Comparison of ENCODE assay signal across 12 cellular contexts in the genomic region with DNA sequence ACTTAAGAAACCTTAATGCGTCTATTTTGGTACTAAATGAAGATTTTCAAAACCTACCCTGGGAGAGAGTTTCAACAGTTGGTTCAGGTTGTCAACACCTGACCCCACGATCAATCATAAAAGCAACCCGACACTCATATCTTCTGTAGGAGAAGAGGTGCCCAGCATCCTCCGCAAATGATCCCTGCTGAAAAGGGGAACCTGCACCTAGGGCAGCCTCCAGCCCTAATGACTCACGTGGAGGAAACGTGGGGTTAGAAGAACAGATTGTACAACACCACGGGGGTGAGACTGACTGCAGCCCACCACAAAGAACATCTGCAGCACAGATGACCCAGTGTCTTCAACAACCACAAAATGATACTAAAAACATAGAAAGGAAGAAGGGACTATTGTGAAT.
DNase-seq lines count a peak whose midpoint lies in the region; ATAC-seq and TF ChIP-seq lines count a peak whose summit lies in the region.
"Had no signal": no experiment of that assay in that cellular context is flagged by ENCODE, and none has a peak within 500 bp of the region (broad histone marks: within the 10 kb centered on the region; RNA-seq: fewer than 3 reads in every experiment).

No MANE protein-coding gene starts in this region.

- CTCF ChIA-PET in WTC11 (lab: Charles Lee) = interaction anchor here (1.0 to 2.0 kb wide), 2 partner anchors 11 to 139 kb away, joined by 4 to 16 read pairs; no protein-coding TSS in a partner anchor

- H3K9me3 Mint-ChIP-seq in activated naive CD8-positive, alpha-beta T cell treated with anti-CD3 and anti-CD28 coated beads, Interleukin-2, amount 50 U/mL, for 24 hours = no peaks in the 10 kb centered on the region
- no peaks in the 10 kb centered on the region for H3K9me3 Mint-ChIP-seq in activated naive CD8-positive, alpha-beta T cell treated with anti-CD3 and anti-CD28 coated beads for 36 hours
- no peaks in the 10 kb centered on the region for H3K9me3 Mint-ChIP-seq in WTC11

- TF ChIP-seq CTCF in upper lobe of right lung (IDR thresholded peaks at IDR 0.05) (no peak), WTC11 (IDR thresholded peaks at IDR 0.05) (no peak)

- no peaks in the 10 kb centered on the region for H3K27me3 ChIP-seq in upper lobe of right lung

- no peak overlapping the region for H3K4me3 ChIP-seq in upper lobe of right lung
- H3K4me3 ChIP-seq: A549, skin epidermis had no signal

- DNase-seq in activated naive CD8-positive, alpha-beta T cell treated with anti-CD3 and anti-CD28 coated beads, Interleukin-2, amount 50 U/mL, for 24 hours = no peak
- DNase-seq in activated naive CD8-positive, alpha-beta T cell treated with anti-CD3 and anti-CD28 coated beads for 36 hours = no peak
- peak; percentile 74 for DNase-seq in amniotic epithelial cell (ENCODE audit: low read depth)
- no peak for DNase-seq in upper lobe of right lung
- DNase-seq in WTC11 (ENCODE audit: low spot score) = no peak
- no peak for DNase-seq in putamen (ENCODE audit: low spot score)
- no peak for DNase-seq in stimulated activated CD8-positive, alpha-beta memory T cell treated with anti-CD3 and anti-CD28 coated beads, Interleukin-4, amount 100 ng/mL, for 48 hours
- DNase-seq: NCI-H2107 had no signal

- no peak overlapping the region for H3K27ac ChIP-seq in upper lobe of right lung
- H3K27ac ChIP-seq: A549, skin epidermis had no signal

- POLR2A ChIA-PET in WTC11 (lab: Charles Lee) = no interaction called here

- ATAC-seq in activated naive CD8-positive, alpha-beta T cell treated with anti-CD3 and anti-CD28 coated beads, Interleukin-2, amount 50 U/mL, for 24 hours = peak; percentile 43
- ATAC-seq in HG03103 (IDR thresholded peaks at IDR 0.05; ENCODE audit: low read depth, unreplicated experiment) (peak; percentile 58), upper lobe of right lung (peak; percentile 53), WTC11 (no peak)
- ATAC-seq: A549, left lobe of liver had no signal

- intact Hi-C loops in upper lobe of right lung (cut with DNase I) = no loop called here

- peaks cover 4% of the 10 kb centered on the region for H3K4me1 Mint-ChIP-seq in activated naive CD8-positive, alpha-beta T cell treated with anti-CD3 and anti-CD28 coated beads, Interleukin-2, amount 50 U/mL, for 24 hours
- peaks cover 3% of the 10 kb centered on the region for H3K4me1 Mint-ChIP-seq in activated naive CD8-positive, alpha-beta T cell treated with anti-CD3 and anti-CD28 coated beads for 36 hours
- peaks cover 18% of the 10 kb centered on the region for H3K4me1 Mint-ChIP-seq in WTC11

- H3K27ac Mint-ChIP-seq in activated naive CD8-positive, alpha-beta T cell treated with anti-CD3 and anti-CD28 coated beads, Interleukin-2, amount 50 U/mL, for 24 hours = no peak overlapping the region
- no peak overlapping the region for H3K27ac Mint-ChIP-seq in activated naive CD8-positive, alpha-beta T cell treated with anti-CD3 and anti-CD28 coated beads for 36 hours
- no peak overlapping the region for H3K27ac Mint-ChIP-seq in WTC11

- H3K9me3 ChIP-seq in upper lobe of right lung = no peaks in the 10 kb centered on the region
- H3K9me3 ChIP-seq: A549 had no signal

- H3K4me1 ChIP-seq in upper lobe of right lung = no peaks in the 10 kb centered on the region

- H3K4me3 Mint-ChIP-seq in activated naive CD8-positive, alpha-beta T cell treated with anti-CD3 and anti-CD28 coated beads, Interleukin-2, amount 50 U/mL, for 24 hours = no peak overlapping the region
- no peak overlapping the region for H3K4me3 Mint-ChIP-seq in activated naive CD8-positive, alpha-beta T cell treated with anti-CD3 and anti-CD28 coated beads for 36 hours
- H3K4me3 Mint-ChIP-seq in WTC11 = no peak overlapping the region

- peaks cover 55% of the 10 kb centered on the region for H3K36me3 ChIP-seq in upper lobe of right lung

- peaks cover 52% of the 10 kb centered on the region for H3K27me3 Mint-ChIP-seq in activated naive CD8-positive, alpha-beta T cell treated with anti-CD3 and anti-CD28 coated beads, Interleukin-2, amount 50 U/mL, for 24 hours
- peaks cover 68% of the 10 kb centered on the region for H3K27me3 Mint-ChIP-seq in activated naive CD8-positive, alpha-beta T cell treated with anti-CD3 and anti-CD28 coated beads for 36 hours
- no peaks in the 10 kb centered on the region for H3K27me3 Mint-ChIP-seq in WTC11 (ENCODE audit: low read depth)

- H3K36me3 Mint-ChIP-seq in activated naive CD8-positive, alpha-beta T cell treated with anti-CD3 and anti-CD28 coated beads, Interleukin-2, amount 50 U/mL, for 24 hours (ENCODE audit: low read depth) = no peaks in the 10 kb centered on the region
- no peaks in the 10 kb centered on the region for H3K36me3 Mint-ChIP-seq in activated naive CD8-positive, alpha-beta T cell treated with anti-CD3 and anti-CD28 coated beads for 36 hours
- peaks cover 15% of the 10 kb centered on the region for H3K36me3 Mint-ChIP-seq in WTC11

TF ChIP-seq in WTC11, 78 proteins besides CTCF, POLR2A, EP300 and RAD21:
- TF ChIP-seq, protein P1, sequence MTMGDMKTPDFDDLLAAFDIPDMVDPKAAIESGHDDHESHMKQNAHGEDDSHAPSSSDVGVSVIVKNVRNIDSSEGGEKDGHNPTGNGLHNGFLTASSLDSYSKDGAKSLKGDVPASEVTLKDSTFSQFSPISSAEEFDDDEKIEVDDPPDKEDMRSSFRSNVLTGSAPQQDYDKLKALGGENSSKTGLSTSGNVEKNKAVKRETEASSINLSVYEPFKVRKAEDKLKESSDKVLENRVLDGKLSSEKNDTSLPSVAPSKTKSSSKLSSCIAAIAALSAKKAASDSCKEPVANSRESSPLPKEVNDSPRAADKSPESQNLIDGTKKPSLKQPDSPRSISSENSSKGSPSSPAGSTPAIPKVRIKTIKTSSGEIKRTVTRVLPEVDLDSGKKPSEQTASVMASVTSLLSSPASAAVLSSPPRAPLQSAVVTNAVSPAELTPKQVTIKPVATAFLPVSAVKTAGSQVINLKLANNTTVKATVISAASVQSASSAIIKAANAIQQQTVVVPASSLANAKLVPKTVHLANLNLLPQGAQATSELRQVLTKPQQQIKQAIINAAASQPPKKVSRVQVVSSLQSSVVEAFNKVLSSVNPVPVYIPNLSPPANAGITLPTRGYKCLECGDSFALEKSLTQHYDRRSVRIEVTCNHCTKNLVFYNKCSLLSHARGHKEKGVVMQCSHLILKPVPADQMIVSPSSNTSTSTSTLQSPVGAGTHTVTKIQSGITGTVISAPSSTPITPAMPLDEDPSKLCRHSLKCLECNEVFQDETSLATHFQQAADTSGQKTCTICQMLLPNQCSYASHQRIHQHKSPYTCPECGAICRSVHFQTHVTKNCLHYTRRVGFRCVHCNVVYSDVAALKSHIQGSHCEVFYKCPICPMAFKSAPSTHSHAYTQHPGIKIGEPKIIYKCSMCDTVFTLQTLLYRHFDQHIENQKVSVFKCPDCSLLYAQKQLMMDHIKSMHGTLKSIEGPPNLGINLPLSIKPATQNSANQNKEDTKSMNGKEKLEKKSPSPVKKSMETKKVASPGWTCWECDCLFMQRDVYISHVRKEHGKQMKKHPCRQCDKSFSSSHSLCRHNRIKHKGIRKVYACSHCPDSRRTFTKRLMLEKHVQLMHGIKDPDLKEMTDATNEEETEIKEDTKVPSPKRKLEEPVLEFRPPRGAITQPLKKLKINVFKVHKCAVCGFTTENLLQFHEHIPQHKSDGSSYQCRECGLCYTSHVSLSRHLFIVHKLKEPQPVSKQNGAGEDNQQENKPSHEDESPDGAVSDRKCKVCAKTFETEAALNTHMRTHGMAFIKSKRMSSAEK (CRISPR knock-in tag; IDR thresholded peaks at IDR 0.05; ENCODE audit: borderline replicate concordance) = no peak
- TF ChIP-seq GTF2I (CRISPR knock-in tag; conservative IDR thresholded peaks at IDR 0.05) (no peak), ESRRA (CRISPR knock-in tag; IDR thresholded peaks at IDR 0.05; ENCODE audit: borderline replicate concordance) (no peak), CREM (CRISPR knock-in tag; IDR thresholded peaks at IDR 0.05) (no peak), NFATC4 (CRISPR knock-in tag; IDR thresholded peaks at IDR 0.05) (no peak), JUN (CRISPR knock-in tag; IDR thresholded peaks at IDR 0.05) (no peak), MXD4 (CRISPR knock-in tag; IDR thresholded peaks at IDR 0.05; ENCODE audit: borderline replicate concordance) (no peak), CREB1 (CRISPR knock-in tag; IDR thresholded peaks at IDR 0.05) (no peak), NR2C2 (CRISPR knock-in tag; IDR thresholded peaks at IDR 0.05) (no peak), SMAD4 (CRISPR knock-in tag; IDR thresholded peaks at IDR 0.05) (no peak), PRRX2 (CRISPR knock-in tag; IDR thresholded peaks at IDR 0.05) (no peak), MYBL2 (CRISPR knock-in tag; IDR thresholded peaks at IDR 0.05) (no peak), FOXP1 (CRISPR knock-in tag; IDR thresholded peaks at IDR 0.05; ENCODE audit: borderline replicate concordance) (no peak), NFE2L1 (CRISPR knock-in tag; IDR thresholded peaks at IDR 0.05) (no peak), FOXK1 (CRISPR knock-in tag; IDR thresholded peaks at IDR 0.05) (no peak)
- TF ChIP-seq, protein P2, sequence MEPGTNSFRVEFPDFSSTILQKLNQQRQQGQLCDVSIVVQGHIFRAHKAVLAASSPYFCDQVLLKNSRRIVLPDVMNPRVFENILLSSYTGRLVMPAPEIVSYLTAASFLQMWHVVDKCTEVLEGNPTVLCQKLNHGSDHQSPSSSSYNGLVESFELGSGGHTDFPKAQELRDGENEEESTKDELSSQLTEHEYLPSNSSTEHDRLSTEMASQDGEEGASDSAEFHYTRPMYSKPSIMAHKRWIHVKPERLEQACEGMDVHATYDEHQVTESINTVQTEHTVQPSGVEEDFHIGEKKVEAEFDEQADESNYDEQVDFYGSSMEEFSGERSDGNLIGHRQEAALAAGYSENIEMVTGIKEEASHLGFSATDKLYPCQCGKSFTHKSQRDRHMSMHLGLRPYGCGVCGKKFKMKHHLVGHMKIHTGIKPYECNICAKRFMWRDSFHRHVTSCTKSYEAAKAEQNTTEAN (CRISPR knock-in tag; IDR thresholded peaks at IDR 0.05) = no peak
- TF ChIP-seq, protein P3, sequence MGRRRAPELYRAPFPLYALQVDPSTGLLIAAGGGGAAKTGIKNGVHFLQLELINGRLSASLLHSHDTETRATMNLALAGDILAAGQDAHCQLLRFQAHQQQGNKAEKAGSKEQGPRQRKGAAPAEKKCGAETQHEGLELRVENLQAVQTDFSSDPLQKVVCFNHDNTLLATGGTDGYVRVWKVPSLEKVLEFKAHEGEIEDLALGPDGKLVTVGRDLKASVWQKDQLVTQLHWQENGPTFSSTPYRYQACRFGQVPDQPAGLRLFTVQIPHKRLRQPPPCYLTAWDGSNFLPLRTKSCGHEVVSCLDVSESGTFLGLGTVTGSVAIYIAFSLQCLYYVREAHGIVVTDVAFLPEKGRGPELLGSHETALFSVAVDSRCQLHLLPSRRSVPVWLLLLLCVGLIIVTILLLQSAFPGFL (CRISPR knock-in tag; IDR thresholded peaks at IDR 0.05; ENCODE audit: borderline replicate concordance) = no peak
TF ChIP-seq in WTC11: peak in this region for 0.
